Comparison of ENCODE assay signal across 17 cellular contexts in the genomic region with DNA sequence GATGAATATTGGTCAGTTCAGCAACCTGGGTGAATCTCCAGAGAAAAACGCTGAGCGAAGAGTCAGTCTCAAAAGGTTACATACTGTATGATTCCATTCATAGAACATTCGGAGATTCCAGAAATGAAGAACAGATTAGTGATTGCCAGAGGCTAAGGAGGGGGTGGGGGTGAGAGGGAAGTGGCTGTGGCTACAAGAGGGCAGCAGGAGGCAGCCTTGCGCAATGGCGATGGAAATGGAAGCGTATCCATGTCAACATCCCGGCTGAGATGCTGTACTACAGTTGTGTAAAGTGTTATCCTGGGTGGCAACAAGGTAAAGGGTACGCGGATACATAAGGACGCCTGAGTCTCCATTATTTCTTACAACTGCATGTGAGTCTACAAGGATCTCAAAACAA. TPM values are rescaled to one million over a fixed set of nuclear protein-coding genes. Genes with fewer than 3 reads are reported as not detected.
DNase-seq lines count a peak whose midpoint lies in the region; ATAC-seq and TF ChIP-seq lines count a peak whose summit lies in the region.
"Had no signal": no experiment of that assay in that cellular context is flagged by ENCODE, and none has a peak within 500 bp of the region (broad histone marks: within the 10 kb centered on the region; RNA-seq: fewer than 3 reads in every experiment).

No MANE protein-coding gene starts in this region.

- DNase-seq in activated CD8-positive, alpha-beta T cell treated with anti-CD3 and anti-CD28 coated beads, Interleukin-2, amount 10 ng/mL, durations not matched to agents 7 days and 5 days = no peak
- DNase-seq in activated CD8-positive, alpha-beta T cell treated with anti-CD3 and anti-CD28 coated beads for 36 hours = no peak
- DNase-seq in IMR-90 (no peak), brain microvascular endothelial cell (peak; percentile 9), mesendoderm (peak; percentile 39), tibial nerve (ENCODE audit: low spot score in 2 of 2) (no peak), NCI-H1417 treated with DMSO at 0.1 percent for 48 hours (lab: John Stamatoyannopoulos, UW) (no peak), GM10248 (ENCODE audit: extremely low spot score) (no peak)
- DNase-seq: DMS79, MG63, RPMI8226 had no signal

- H3K4ac ChIP-seq in IMR-90 (ENCODE audit: low read depth, low read length) = no peak overlapping the region
- no peak overlapping the region for H3K4ac ChIP-seq in mesendoderm (ENCODE audit: low read depth, low read length)

- H3K56ac ChIP-seq in IMR-90 (ENCODE audit: extremely low read depth, insufficient read depth, low read length) = no peak overlapping the region
- H3K56ac ChIP-seq in mesendoderm (ENCODE audit: low read length) = no peak overlapping the region

- H3K79me1 ChIP-seq in IMR-90 (ENCODE audit: low read depth in 1 of 2, low read length in 2 of 2) (no peaks in the 10 kb centered on the region), mesendoderm (ENCODE audit: low read length) (no peaks in the 10 kb centered on the region)

- H4K8ac ChIP-seq in IMR-90 (ENCODE audit: low read depth in 2 of 2, low read length in 2 of 2) = no peak overlapping the region
- H4K8ac ChIP-seq in mesendoderm (ENCODE audit: low read depth, low read length) = no peak overlapping the region

- WGBS in IMR-90 (ENCODE audit: extremely low coverage in 2 of 2, insufficient read length in 1 of 2), 2 experiments = no CpG with 5 or more reads among the region's 10 CpGs
- WGBS in mesendoderm (ENCODE audit: extremely low coverage, insufficient coverage, low lambda C conversion rate) = no CpG with 5 or more reads among the region's 10 CpGs
- WGBS in tibial nerve, 2 donors = 84% methylated on average over 10 of the region's 10 CpGs

- no peak overlapping the region for H2BK20ac ChIP-seq in IMR-90 (ENCODE audit: low read depth, low read length)

- H3K36me3 Mint-ChIP-seq in activated CD8-positive, alpha-beta T cell treated with anti-CD3 and anti-CD28 coated beads, Interleukin-2, amount 10 ng/mL, durations not matched to agents 7 days and 5 days (ENCODE audit: low read depth) = peaks cover 56% of the 10 kb centered on the region
- peaks cover 52% of the 10 kb centered on the region for H3K36me3 Mint-ChIP-seq in activated CD8-positive, alpha-beta T cell treated with anti-CD3 and anti-CD28 coated beads for 36 hours (ENCODE audit: low read depth)

- H3K23ac ChIP-seq in IMR-90 (ENCODE audit: low read depth, low read length) (no peak overlapping the region), mesendoderm (ENCODE audit: low read length) (no peak overlapping the region)

- H2BK15ac ChIP-seq in IMR-90 (ENCODE audit: low read depth, low read length) = no peak overlapping the region
- no peak overlapping the region for H2BK15ac ChIP-seq in mesendoderm (replicated peaks; ENCODE audit: low read depth)

- intact Hi-C loops in activated CD8-positive, alpha-beta T cell treated with anti-CD3 and anti-CD28 coated beads for 36 hours (cut with micrococcal nuclease) = no loop called here
- intact Hi-C loops in IMR-90 (cut with micrococcal nuclease) = no loop called here

- H3K9ac ChIP-seq in IMR-90 (ENCODE audit: low read depth, low read length) = no peak overlapping the region
- H3K9ac ChIP-seq in mesendoderm (ENCODE audit: low read length) = no peak overlapping the region

- no peak overlapping the region for H3K27ac ChIP-seq in IMR-90 (ENCODE audit: insufficient read depth, low read length)
- H3K27ac ChIP-seq in brain microvascular endothelial cell = no peak overlapping the region
- no peak overlapping the region for H3K27ac ChIP-seq in mesendoderm (ENCODE audit: low read depth, low read length)
- no peak overlapping the region for H3K27ac ChIP-seq in tibial nerve
- H3K27ac ChIP-seq: adrenal gland had no signal

- H3K4me2 ChIP-seq in IMR-90 (ENCODE audit: low read depth, low read length) (no peak overlapping the region), mesendoderm (ENCODE audit: low read length) (no peak overlapping the region)

- dilution Hi-C loops in IMR-90 (cut with HindIII; ENCODE audit: low sequenced_read_pairs, unreplicated experiment) = no loop called here

- in situ Hi-C loops in IMR-90 (cut with MboI; ENCODE audit: low sequenced_read_pairs) = no loop called here
- in situ Hi-C loops in brain microvascular endothelial cell (cut with HindIII; ENCODE audit: low pct_ligation_motif_present, low sequenced_read_pairs) = no loop called here

- no peaks in the 10 kb centered on the region for H3K79me2 ChIP-seq in mesendoderm (ENCODE audit: control insufficient read depth, insufficient read depth, low read length)

- H3K36me3 ChIP-seq in IMR-90 (ENCODE audit: control insufficient read depth, insufficient read depth, low read length) (peaks cover 36% of the 10 kb centered on the region), brain microvascular endothelial cell (replicated peaks) (peaks cover 22% of the 10 kb centered on the region), mesendoderm (ENCODE audit: control insufficient read depth, insufficient read depth, low read length) (peaks cover 12% of the 10 kb centered on the region), tibial nerve (peaks cover 0 to 91% (median 13%) of the 10 kb centered on the region in 3 donors)

- no peaks in the 10 kb centered on the region for H3K9me3 Mint-ChIP-seq in activated CD8-positive, alpha-beta T cell treated with anti-CD3 and anti-CD28 coated beads, Interleukin-2, amount 10 ng/mL, durations not matched to agents 7 days and 5 days (ENCODE audit: insufficient read depth)
- no peaks in the 10 kb centered on the region for H3K9me3 Mint-ChIP-seq in activated CD8-positive, alpha-beta T cell treated with anti-CD3 and anti-CD28 coated beads for 36 hours

- TF ChIP-seq RAD21 in IMR-90 (IDR thresholded peaks at IDR 0.05; ENCODE audit: low read length) = no peak

- H4K5ac ChIP-seq in IMR-90 (ENCODE audit: low read depth, low read length) = no peak overlapping the region
- H4K5ac ChIP-seq in mesendoderm (ENCODE audit: low read length) = no peak overlapping the region

- no peak overlapping the region for H2AK9ac ChIP-seq in IMR-90 (replicated peaks; ENCODE audit: low read depth, low read length, poor library complexity)

- no peak overlapping the region for H2AK5ac ChIP-seq in IMR-90 (ENCODE audit: low read depth, low read length)
- H2AK5ac ChIP-seq in mesendoderm (ENCODE audit: low read length) = no peak overlapping the region

- peak overlapping the region; percentile 14 for H3K27ac Mint-ChIP-seq in activated CD8-positive, alpha-beta T cell treated with anti-CD3 and anti-CD28 coated beads, Interleukin-2, amount 10 ng/mL, durations not matched to agents 7 days and 5 days
- no peak overlapping the region for H3K27ac Mint-ChIP-seq in activated CD8-positive, alpha-beta T cell treated with anti-CD3 and anti-CD28 coated beads for 36 hours

- no peak for TF ChIP-seq CTCF in activated CD8-positive, alpha-beta T cell treated with anti-CD3 and anti-CD28 coated beads for 36 hours (IDR thresholded peaks at IDR 0.05)
- TF ChIP-seq CTCF in IMR-90 (conservative IDR thresholded peaks at IDR 0.05; ENCODE audit: low read depth, low read length) (no peak), brain microvascular endothelial cell (IDR thresholded peaks at IDR 0.05; ENCODE audit: low read depth, low read length, missing control alignments) (peak; percentile 4), tibial nerve (IDR thresholded peaks at IDR 0.05) (no peak), GM10248 (IDR thresholded peaks at IDR 0.05; ENCODE audit: control extremely low read depth, extremely low read depth, low read depth, missing control alignments) (no peak)

- POLR2A ChIA-PET in activated CD8-positive, alpha-beta T cell treated with anti-CD3 and anti-CD28 coated beads, Interleukin-2, amount 10 ng/mL, durations not matched to agents 7 days and 5 days (lab: Charles Lee) = no interaction called here
- POLR2A ChIA-PET in activated CD8-positive, alpha-beta T cell treated with anti-CD3 and anti-CD28 coated beads for 36 hours (lab: Charles Lee) = interaction anchor here (1.0 kb wide), 1 partner anchor 11 kb away, joined by 3 read pairs; no protein-coding TSS in a partner anchor
- POLR2A ChIA-PET in IMR-90 (lab: Charles Lee; ENCODE audit: unreplicated experiment) = no interaction called here
- POLR2A ChIA-PET in GM10248 (lab: Yijun Ruan, JAX) = interaction anchor here (0.6 kb wide), 1 partner anchor 20 kb away, joined by 6 read pairs; no protein-coding TSS in a partner anchor

- H3K18ac ChIP-seq in IMR-90 (ENCODE audit: low read depth, low read length) (no peak overlapping the region), mesendoderm (ENCODE audit: low read length) (no peak overlapping the region)

- no peak overlapping the region for H2BK5ac ChIP-seq in IMR-90 (ENCODE audit: low read depth, low read length, poor library complexity, severe bottlenecking)
- H2BK5ac ChIP-seq in mesendoderm (ENCODE audit: low read length) = no peak overlapping the region

- H3K4me3 Mint-ChIP-seq in activated CD8-positive, alpha-beta T cell treated with anti-CD3 and anti-CD28 coated beads, Interleukin-2, amount 10 ng/mL, durations not matched to agents 7 days and 5 days = no peak overlapping the region
- H3K4me3 Mint-ChIP-seq in activated CD8-positive, alpha-beta T cell treated with anti-CD3 and anti-CD28 coated beads for 36 hours = no peak overlapping the region

- no TSS peak for BruUV-seq in IMR-90 (replicated peaks; lab: Mats Ljungman, UMichigan)

- no peak overlapping the region for H2AFZ ChIP-seq in IMR-90 (replicated peaks; ENCODE audit: low read length, poor library complexity)

- no peaks in the 10 kb centered on the region for H3K9me1 ChIP-seq in IMR-90 (ENCODE audit: insufficient read depth, low read length)

- no peak overlapping the region for H4K91ac ChIP-seq in IMR-90 (ENCODE audit: insufficient read depth, low read depth, low read length)

- H3K4me1 ChIP-seq in IMR-90 (ENCODE audit: control insufficient read depth, insufficient read depth, low read length) (no peaks in the 10 kb centered on the region; the same call in 1 of the 2 replicates), mesendoderm (ENCODE audit: control insufficient read depth, low read depth, low read length) (no peaks in the 10 kb centered on the region), tibial nerve (no peaks in the 10 kb centered on the region)
- H3K4me1 ChIP-seq: adrenal gland had no signal

- H3K9me3 ChIP-seq in IMR-90 (ENCODE audit: control insufficient read depth, insufficient read depth, low read length) (no peaks in the 10 kb centered on the region), tibial nerve (no peaks in the 10 kb centered on the region)
- H3K9me3 ChIP-seq: adrenal gland, MG63 had no signal

- no peak for ATAC-seq in activated CD8-positive, alpha-beta T cell treated with anti-CD3 and anti-CD28 coated beads, Interleukin-2, amount 10 ng/mL, durations not matched to agents 7 days and 5 days
- ATAC-seq in activated CD8-positive, alpha-beta T cell treated with anti-CD3 and anti-CD28 coated beads for 36 hours = no peak
- ATAC-seq in IMR-90 (ENCODE audit: low read depth) = no peak

- TF ChIP-seq EP300 in tibial nerve (IDR thresholded peaks at IDR 0.05) = no peak

- no peak overlapping the region for H3K14ac ChIP-seq in IMR-90 (replicated peaks; ENCODE audit: low read depth, low read length)

- H3K27me3 ChIP-seq in IMR-90 (ENCODE audit: control insufficient read depth, insufficient read depth, low read length) (no peaks in the 10 kb centered on the region), brain microvascular endothelial cell (replicated peaks) (no peaks in the 10 kb centered on the region), mesendoderm (ENCODE audit: insufficient read depth, low read length, poor library complexity) (no peaks in the 10 kb centered on the region), tibial nerve (no peaks in the 10 kb centered on the region)
- H3K27me3 ChIP-seq: adrenal gland, MG63 had no signal

- no peaks in the 10 kb centered on the region for H4K20me1 ChIP-seq in IMR-90 (ENCODE audit: insufficient read depth, low read length)

- H2BK120ac ChIP-seq in IMR-90 (ENCODE audit: low read depth, low read length) = no peak overlapping the region
- no peak overlapping the region for H2BK120ac ChIP-seq in mesendoderm (ENCODE audit: low read depth, low read length)

- CTCF ChIA-PET in activated CD8-positive, alpha-beta T cell treated with anti-CD3 and anti-CD28 coated beads, Interleukin-2, amount 10 ng/mL, durations not matched to agents 7 days and 5 days (lab: Charles Lee) = interaction anchor here (1.0 kb wide), 1 partner anchor 12 kb away, joined by 3 read pairs; no protein-coding TSS in a partner anchor
- CTCF ChIA-PET in activated CD8-positive, alpha-beta T cell treated with anti-CD3 and anti-CD28 coated beads for 36 hours (lab: Charles Lee) = interaction anchor here (0.8 kb wide), 1 partner anchor 41 kb away, joined by 3 read pairs; no protein-coding TSS in a partner anchor
- CTCF ChIA-PET in IMR-90 (lab: Yijun Ruan, JAX) = no interaction called here
- CTCF ChIA-PET in GM10248 (lab: Yijun Ruan, JAX) = no interaction called here

- no peaks in the 10 kb centered on the region for H3K27me3 Mint-ChIP-seq in activated CD8-positive, alpha-beta T cell treated with anti-CD3 and anti-CD28 coated beads, Interleukin-2, amount 10 ng/mL, durations not matched to agents 7 days and 5 days (ENCODE audit: low read depth)
- no peaks in the 10 kb centered on the region for H3K27me3 Mint-ChIP-seq in activated CD8-positive, alpha-beta T cell treated with anti-CD3 and anti-CD28 coated beads for 36 hours

- TF ChIP-seq POLR2A in IMR-90 (IDR thresholded peaks at IDR 0.05; ENCODE audit: low read depth, low read length) = no peak
- TF ChIP-seq POLR2A in tibial nerve (IDR thresholded peaks at IDR 0.05) = no peak

- peaks cover 25% of the 10 kb centered on the region for H3K4me1 Mint-ChIP-seq in activated CD8-positive, alpha-beta T cell treated with anti-CD3 and anti-CD28 coated beads, Interleukin-2, amount 10 ng/mL, durations not matched to agents 7 days and 5 days (ENCODE audit: low read depth)
- H3K4me1 Mint-ChIP-seq in activated CD8-positive, alpha-beta T cell treated with anti-CD3 and anti-CD28 coated beads for 36 hours (ENCODE audit: low read depth) = peaks cover 23% of the 10 kb centered on the region

- H3K4me3 ChIP-seq in IMR-90 (ENCODE audit: insufficient read depth, low read depth, low read length) (no peak overlapping the region), brain microvascular endothelial cell (ENCODE audit: low read depth, low read length) (no peak overlapping the region), mesendoderm (ENCODE audit: low read length) (no peak overlapping the region), tibial nerve (no peak overlapping the region)
- H3K4me3 ChIP-seq: adrenal gland, MG63 had no signal

RNA-seq across cellular contexts. Expression of a gene that starts 18.0 kb away (rescaled TPM):
- total RNA-seq in activated CD8-positive, alpha-beta T cell treated with anti-CD3 and anti-CD28 coated beads, Interleukin-2, amount 10 ng/mL, durations not matched to agents 7 days and 5 days = 10 to 100 TPM; 37.7 to 37.9 TPM
- 10 to 100 TPM; 69.4 to 78.4 TPM for total RNA-seq in activated CD8-positive, alpha-beta T cell treated with anti-CD3 and anti-CD28 coated beads for 36 hours
- total RNA-seq in IMR-90 (2012; rRNA removed) (5.4 and 13.9 TPM in 2 replicates), tibial nerve (10 to 100 TPM in 3 of 4 donors, 1 to 10 TPM in 1; 4.7 to 16.1 (median 10.3) TPM)
- 7.2 and 8.2 TPM in 2 replicates for polyA plus RNA-seq in IMR-90 (2012; rRNA removed)
- polyA plus RNA-seq in IMR-90 (2012; cell fraction: cytosol; rRNA removed) = 1.4 and 3.6 TPM in 2 replicates
- 0.60 and 3.7 TPM in 2 replicates for polyA plus RNA-seq in IMR-90 (2012; cell fraction: nucleus; rRNA removed; ENCODE audit: low replicate concordance)
- 157 TPM for polyA plus RNA-seq in mesendoderm (2013, experiment 1 of 2)
- polyA plus RNA-seq in mesendoderm (2013, experiment 2 of 2) = 164 TPM

RNA-seq across cellular contexts. Expression of a gene that starts 18.1 kb away (rescaled TPM):
- 1 to 10 TPM; 5.2 to 6.4 TPM for total RNA-seq in activated CD8-positive, alpha-beta T cell treated with anti-CD3 and anti-CD28 coated beads, Interleukin-2, amount 10 ng/mL, durations not matched to agents 7 days and 5 days
- total RNA-seq in activated CD8-positive, alpha-beta T cell treated with anti-CD3 and anti-CD28 coated beads for 36 hours = 1 to 10 TPM; 4.8 to 6.3 TPM
- 4.2 and 4.8 TPM in 2 replicates for total RNA-seq in IMR-90 (2012; rRNA removed)
- 3.2 TPM in 2 replicates for polyA plus RNA-seq in IMR-90 (2012; rRNA removed)
- 0.92 and 1.1 TPM in 2 replicates for polyA plus RNA-seq in IMR-90 (2012; cell fraction: cytosol; rRNA removed)
- 4.7 and 6.9 TPM in 2 replicates for polyA plus RNA-seq in IMR-90 (2012; cell fraction: nucleus; rRNA removed; ENCODE audit: low replicate concordance)
- polyA plus RNA-seq in mesendoderm (2013, experiment 1 of 2) = 3.3 TPM
- 3.3 TPM for polyA plus RNA-seq in mesendoderm (2013, experiment 2 of 2)
- total RNA-seq in tibial nerve = 10 to 100 TPM in 2 of 4 donors, 1 to 10 TPM in 2; 5.1 to 28.4 (median 10.1) TPM

RNA-seq across cellular contexts. Expression of a gene that starts 23.9 kb away (rescaled TPM):
- 10 to 100 TPM; 14.0 to 15.9 TPM for total RNA-seq in activated CD8-positive, alpha-beta T cell treated with anti-CD3 and anti-CD28 coated beads, Interleukin-2, amount 10 ng/mL, durations not matched to agents 7 days and 5 days
- 10 to 100 TPM; 19.4 to 20.6 TPM for total RNA-seq in activated CD8-positive, alpha-beta T cell treated with anti-CD3 and anti-CD28 coated beads for 36 hours
- total RNA-seq in IMR-90 (2012; rRNA removed) = 21.9 and 27.2 TPM in 2 replicates
- polyA plus RNA-seq in IMR-90 (2012; rRNA removed) = 16.3 and 22.6 TPM in 2 replicates
- 8.9 and 12.6 TPM in 2 replicates for polyA plus RNA-seq in IMR-90 (2012; cell fraction: cytosol; rRNA removed)
- 3.7 and 11.2 TPM in 2 replicates for polyA plus RNA-seq in IMR-90 (2012; cell fraction: nucleus; rRNA removed; ENCODE audit: low replicate concordance)
- 11.3 TPM for polyA plus RNA-seq in mesendoderm (2013, experiment 1 of 2)
- 12.5 TPM for polyA plus RNA-seq in mesendoderm (2013, experiment 2 of 2)
- 10 to 100 TPM; 13.3 to 36.5 (median 23.8) TPM for total RNA-seq in tibial nerve

RNA-seq across cellular contexts. Expression of a gene that starts 45.2 kb away (rescaled TPM):
- not detected for total RNA-seq in activated CD8-positive, alpha-beta T cell treated with anti-CD3 and anti-CD28 coated beads, Interleukin-2, amount 10 ng/mL, durations not matched to agents 7 days and 5 days
- not detected for total RNA-seq in activated CD8-positive, alpha-beta T cell treated with anti-CD3 and anti-CD28 coated beads for 36 hours
- total RNA-seq in IMR-90 (2012; rRNA removed) (not detected in 2 replicates), tibial nerve (not detected)
- polyA plus RNA-seq in IMR-90 (2012; rRNA removed) = not detected in 2 replicates
- polyA plus RNA-seq in IMR-90 (2012; cell fraction: cytosol; rRNA removed) = not detected in 2 replicates
- polyA plus RNA-seq in IMR-90 (2012; cell fraction: nucleus; rRNA removed; ENCODE audit: low replicate concordance) = not detected in 2 replicates
- not detected for polyA plus RNA-seq in mesendoderm (2013, experiment 1 of 2)
- polyA plus RNA-seq in mesendoderm (2013, experiment 2 of 2) = 0.01 TPM
- total RNA-seq: adrenal gland, dermis microvascular lymphatic vessel endothelial cell, frontal cortex, pulmonary artery endothelial cell, urinary bladder had no signal
- polyA plus RNA-seq: adrenal gland, AG04450, urinary bladder had no signal

Comparison
In these comparisons a context has a peak if more than half of its experiments do, and no peak if none do; other contexts are left out.
1. POLR2A ChIA-PET loops: an anchor here in activated CD8-positive, alpha-beta T cell treated with anti-CD3 and anti-CD28 coated beads for 36 hours (1.0 kb wide) and GM10248 (0.6 kb wide); none called in activated CD8-positive, alpha-beta T cell treated with anti-CD3 and anti-CD28 coated beads, Interleukin-2, amount 10 ng/mL, durations not matched to agents 7 days and 5 days and IMR-90.
2. DNase-seq: peak in brain microvascular endothelial cell (single experiment) and mesendoderm (single experiment); none in activated CD8-positive, alpha-beta T cell treated with anti-CD3 and anti-CD28 coated beads, Interleukin-2, amount 10 ng/mL, durations not matched to agents 7 days and 5 days (single experiment), activated CD8-positive, alpha-beta T cell treated with anti-CD3 and anti-CD28 coated beads for 36 hours (single experiment), IMR-90 (single experiment), tibial nerve (0 of 2), NCI-H1417 treated with DMSO at 0.1 percent for 48 hours (single experiment) and GM10248 (single experiment).
3. CTCF ChIA-PET loops: an anchor here in activated CD8-positive, alpha-beta T cell treated with anti-CD3 and anti-CD28 coated beads, Interleukin-2, amount 10 ng/mL, durations not matched to agents 7 days and 5 days (1.0 kb wide) and activated CD8-positive, alpha-beta T cell treated with anti-CD3 and anti-CD28 coated beads for 36 hours (0.8 kb wide); none called in IMR-90 and GM10248.